ENCODE assay signal across 7 cellular contexts in genomic region chr1:215082532-215083407, GRCh38. TPM values are rescaled to one million over a fixed set of nuclear protein-coding genes. Genes with fewer than 3 reads are reported as not detected.
DNase-seq lines count a peak whose midpoint lies in the region; ATAC-seq and TF ChIP-seq lines count a peak whose summit lies in the region.

KCNK2 (plus strand) TSS chr1:215082737; CDS start chr1:215083386, 649 bp downstream.

- H3K4me3 ChIP-seq in GM23248 (peak within 1 kb of the TSS; percentile 90), PC-3 (ENCODE audit: low read length) (peak within 1 kb of the TSS; percentile 67), fibroblast of the aortic adventitia (ENCODE audit: low read depth, low read length) (peak within 1 kb of the TSS; percentile 81)
- H3K4me3 ChIP-seq in CD4-positive, alpha-beta memory T cell (ENCODE audit: low read length in 2 of 2) = no peak within 1 kb of the TSS

- H4K20me1 ChIP-seq in GM23248 (ENCODE audit: insufficient read depth) (no peaks in the 10 kb centered on the region), PC-3 (ENCODE audit: low read length) (no peaks in the 10 kb centered on the region)

- H3F3A ChIP-seq in GM23248 (ENCODE audit: insufficient read depth) (peaks cover 38% of the 10 kb centered on the region), PC-3 (ENCODE audit: low read length, unreplicated experiment) (no peaks in the 10 kb centered on the region)

- POLR2A ChIA-PET in PC-3 (lab: Charles Lee; ENCODE audit: unreplicated experiment) = interaction anchor here (0.7 kb wide), 1 partner anchor 773 kb away, joined by 10 read pairs; no protein-coding TSS in a partner anchor
- POLR2A ChIA-PET in CD4-positive, alpha-beta memory T cell (lab: Charles Lee; ENCODE audit: partially characterized antibody) = no interaction called here

- H3K9ac ChIP-seq in GM23248 = peak within 1 kb of the TSS; percentile 77
- no peak within 1 kb of the TSS for H3K9ac ChIP-seq in PC-3 (ENCODE audit: low read length)

- peak within 1 kb of the TSS; percentile 96 for H3K4me2 ChIP-seq in GM23248 (ENCODE audit: unreplicated experiment)
- peak within 1 kb of the TSS; percentile 89 for H3K4me2 ChIP-seq in PC-3 (ENCODE audit: low read length)

- H3K9me3 ChIP-seq in GM23248 (ENCODE audit: low read depth) = no peaks in the 10 kb centered on the region
- no peaks in the 10 kb centered on the region for H3K9me3 ChIP-seq in PC-3 (ENCODE audit: low read length)
- H3K9me3 ChIP-seq in CD4-positive, alpha-beta memory T cell (ENCODE audit: control insufficient read depth in 1 of 2, low read length in 2 of 2) = no peaks in the 10 kb centered on the region

- peaks cover 14% of the 10 kb centered on the region for H3K36me3 ChIP-seq in GM23248 (ENCODE audit: low read depth)
- no peaks in the 10 kb centered on the region for H3K36me3 ChIP-seq in PC-3 (ENCODE audit: low read depth, low read length)
- no peaks in the 10 kb centered on the region for H3K36me3 ChIP-seq in CD4-positive, alpha-beta memory T cell (ENCODE audit: insufficient read depth, low read length)

- H3K4me1 Mint-ChIP-seq in CD4-positive, alpha-beta memory T cell = peaks cover 0 to 10% (median 2%) of the 10 kb centered on the region in 4 donors

- H3K27me3 Mint-ChIP-seq in CD4-positive, alpha-beta memory T cell = peaks cover 24 to 31% of the 10 kb centered on the region in 2 donors

- peaks cover 0 to 7% (median 0%) of the 10 kb centered on the region in 8 donors for H3K9me3 Mint-ChIP-seq in CD4-positive, alpha-beta memory T cell

- H3K36me3 Mint-ChIP-seq in CD4-positive, alpha-beta memory T cell = no peaks in the 10 kb centered on the region

- peak within 1 kb of the TSS in 3 of 8 donors; percentile 46 to 65 (median 50) for H3K4me3 Mint-ChIP-seq in CD4-positive, alpha-beta memory T cell

- intact Hi-C loops in PC-3 (cut with micrococcal nuclease) = no loop called here
- intact Hi-C loops in CD4-positive, alpha-beta memory T cell (cut with micrococcal nuclease) = no loop called here

- WGBS in GM23248 (ENCODE audit: low coverage in 1 of 2, low lambda C conversion rate in 2 of 2, missing lambda C conversion rate in 2 of 2), 2 experiments = 1 to 6% methylated on average over 33 to 76 of the region's 88 CpGs

- H2AFZ ChIP-seq in GM23248 (peak within 1 kb of the TSS; percentile 73), PC-3 (ENCODE audit: low read length) (peak within 1 kb of the TSS; percentile 78)

- H3K9me2 ChIP-seq in GM23248 (ENCODE audit: insufficient read depth) (no peaks in the 10 kb centered on the region), PC-3 (replicated peaks; ENCODE audit: low read length) (no peaks in the 10 kb centered on the region)

- H3K4me1 ChIP-seq in GM23248 (ENCODE audit: insufficient read depth) (peaks cover 35% of the 10 kb centered on the region), PC-3 (ENCODE audit: insufficient read depth, low read length) (peaks cover 9% of the 10 kb centered on the region; the same call in 1 of the 2 replicates)
- H3K4me1 ChIP-seq in CD4-positive, alpha-beta memory T cell (ENCODE audit: insufficient read depth, low read length) = no peaks in the 10 kb centered on the region

- in situ Hi-C loops in GM23248 (cut with MboI) = no loop called here

- CTCF ChIA-PET in PC-3 (lab: Charles Lee) = interaction anchor here (0.5 kb wide), 1 partner anchor 65 kb away, joined by 3 read pairs; no protein-coding TSS in a partner anchor
- CTCF ChIA-PET in CD4-positive, alpha-beta memory T cell (lab: Charles Lee; ENCODE audit: partially characterized antibody) = no interaction called here

- H3K27ac ChIP-seq in GM23248 (peak within 1 kb of the TSS; percentile 32), PC-3 (ENCODE audit: low read length) (no peak within 1 kb of the TSS)
- no peak within 1 kb of the TSS for H3K27ac ChIP-seq in CD4-positive, alpha-beta memory T cell (ENCODE audit: low read depth, low read length)

- DNase-seq in GM23248 (peak; percentile 78), PC-3 (peak; percentile 28), fibroblast of the aortic adventitia (ENCODE audit: low read depth) (peak; percentile 49), retina (peak; percentile 78), KG1 (lab: John Stamatoyannopoulos, UW) (no peak)
- no peak for DNase-seq in CD4-positive, alpha-beta memory T cell

- no peak within 1 kb of the TSS for H3K27ac Mint-ChIP-seq in CD4-positive, alpha-beta memory T cell

- TF ChIP-seq CTCF in PC-3 (conservative IDR thresholded peaks at IDR 0.05; ENCODE audit: low read depth, low read length) (no peak), fibroblast of the aortic adventitia (IDR thresholded peaks at IDR 0.05; ENCODE audit: insufficient read depth, low read length) (peak; percentile 3)

- H3K27me3 ChIP-seq in GM23248 (replicated peaks; ENCODE audit: insufficient read depth) (no peaks in the 10 kb centered on the region), PC-3 (ENCODE audit: low read length) (peaks cover 51% of the 10 kb centered on the region)
- H3K27me3 ChIP-seq in CD4-positive, alpha-beta memory T cell (ENCODE audit: insufficient read depth, low read length) = no peaks in the 10 kb centered on the region

- peak; percentile 62 for ATAC-seq in PC-3
- ATAC-seq in HG03442 (IDR thresholded peaks at IDR 0.05; ENCODE audit: unreplicated experiment) = no peak

- BruUV-seq in PC-3 (replicated peaks; lab: Mats Ljungman, UMichigan) = no TSS peak

- H3K79me2 ChIP-seq in GM23248 (ENCODE audit: insufficient read depth) (peaks cover 96% of the 10 kb centered on the region), PC-3 (ENCODE audit: low read length) (no peaks in the 10 kb centered on the region)

RNA-seq across cellular contexts. Expression of gene KCNK2, which starts in this region (rescaled TPM):
- total RNA-seq in GM23248 (2014; rRNA removed; shearing (Covaris generic)) = 133 and 145 TPM in 2 replicates
- 69.2 and 73.2 TPM in 2 replicates for polyA plus RNA-seq in GM23248 (2016; fragmentation: Nextera tagmentation; extraction: Ambion mirVana)
- not detected in 2 replicates for total RNA-seq in PC-3 (2014; rRNA removed)
- 33.0 and 64.3 TPM in 2 replicates for total RNA-seq in fibroblast of the aortic adventitia (ENCODE audit: low replicate concordance)
- total RNA-seq in CD4-positive, alpha-beta memory T cell = not detected
- not detected for polyA plus RNA-seq in CD4-positive, alpha-beta memory T cell

Comparison
In these comparisons a context has a peak if more than half of its experiments do, and no peak if none do; other contexts are left out.
1. RNA of gene KCNK2 (total RNA-seq): 133 to 145 TPM in GM23248 and 33.0 to 64.3 TPM in fibroblast of the aortic adventitia; not detected in PC-3 and not detected in CD4-positive, alpha-beta memory T cell; every median in the first group is over 10 times any median in the second.
2. RNA of gene KCNK2 (polyA plus RNA-seq): 69.2 to 73.2 TPM in GM23248; not detected in CD4-positive, alpha-beta memory T cell; every median in the first group is over 10 times any median in the second.
3. Peak in DNase-seq, ATAC-seq, H3K4me3 ChIP-seq and H3K4me2 ChIP-seq in PC-3; RNA of the gene not detected or under 1 TPM.
4. DNase-seq: peak in GM23248 (single experiment), fibroblast of the aortic adventitia (single experiment) and retina (single experiment); none in CD4-positive, alpha-beta memory T cell (0 of 5) and KG1 (single experiment).
5. H3K4me3 ChIP-seq: peak in GM23248 (single experiment) and fibroblast of the aortic adventitia (single experiment); none in CD4-positive, alpha-beta memory T cell (0 of 2).